In the genomic region with DNA sequence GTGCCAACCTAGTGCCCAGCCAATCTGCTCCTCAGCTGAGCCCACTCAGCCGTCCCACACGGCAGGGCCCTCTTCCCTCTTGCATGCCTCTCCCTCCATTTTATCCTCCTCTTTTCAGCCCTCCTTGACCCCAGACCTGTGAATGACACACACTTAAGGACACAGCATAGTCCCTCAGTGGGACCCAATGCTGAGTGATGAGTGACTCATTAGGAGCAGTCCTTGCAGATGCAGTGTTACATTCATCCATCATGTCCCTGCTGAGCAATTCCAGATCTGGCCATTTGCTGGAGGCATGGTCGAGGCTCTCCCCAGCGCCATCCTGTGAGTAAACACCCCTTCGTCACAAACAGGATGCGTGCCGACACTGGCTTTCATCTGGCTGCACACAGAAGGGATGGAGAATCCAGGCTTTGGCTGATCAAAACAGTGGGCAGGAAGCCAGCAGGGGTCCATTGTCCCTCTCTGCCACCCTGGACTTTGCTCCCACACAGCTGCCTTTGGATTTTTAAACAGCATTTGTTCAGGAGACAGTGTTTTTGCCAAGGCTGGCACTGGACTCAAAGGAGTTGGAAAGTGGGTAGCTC, we compare ENCODE assay signal across 1 cellular context.
TF ChIP-seq lines count a peak whose summit lies in the region.

No MANE protein-coding gene starts in this region.

TF ChIP-seq in H1, 55 proteins besides CTCF, POLR2A, EP300 and RAD21:
- TF ChIP-seq RBBP5 (IDR thresholded peaks at IDR 0.05; ENCODE audit: borderline replicate concordance, low read depth, low read length) (no peak), KDM1A (IDR thresholded peaks at IDR 0.05; ENCODE audit: borderline replicate concordance, low read length) (no peak), GTF2F1 (IDR thresholded peaks at IDR 0.05; ENCODE audit: borderline replicate concordance, low read depth, low read length) (no peak), PHF8 (conservative IDR thresholded peaks at IDR 0.05; ENCODE audit: low read depth, low read length) (no peak), HDAC6 (IDR thresholded peaks at IDR 0.05; ENCODE audit: low read depth, low read length) (no peak), JUN (IDR thresholded peaks at IDR 0.05; ENCODE audit: low read depth, low read length) (no peak), BCL11A (IDR thresholded peaks at IDR 0.05; ENCODE audit: low read depth in 2 of 2, low read length in 2 of 2) (no peak), NANOG (IDR thresholded peaks at IDR 0.05; ENCODE audit: insufficient read depth, low read depth, low read length, poor library complexity, severe bottlenecking) (no peak), BACH1 (IDR thresholded peaks at IDR 0.05; ENCODE audit: low read length) (no peak), SIX5 (IDR thresholded peaks at IDR 0.05; ENCODE audit: low read depth, low read length) (no peak), RNF2 (IDR thresholded peaks at IDR 0.05; ENCODE audit: borderline replicate concordance, low read depth, low read length, missing control alignments, poor library complexity, severe bottlenecking) (no peak), SUZ12 (IDR thresholded peaks at IDR 0.05; ENCODE audit: low read length) (no peak), CHD1 (IDR thresholded peaks at IDR 0.05; ENCODE audit: low read depth, low read length) (no peak), TEAD4 (IDR thresholded peaks at IDR 0.05; ENCODE audit: low read depth, low read length) (no peak), YY1 (IDR thresholded peaks at IDR 0.05; ENCODE audit: low read depth, low read length) (no peak), SIN3A (conservative IDR thresholded peaks at IDR 0.05 in 1 of 2, IDR thresholded peaks at IDR 0.05 in 1 of 2; ENCODE audit: low read depth in 1 of 2, low read length in 2 of 2) (no peak), CEBPB (IDR thresholded peaks at IDR 0.05; ENCODE audit: low read depth, low read length) (no peak), FOSL1 (IDR thresholded peaks at IDR 0.05; ENCODE audit: insufficient read depth, low read depth, low read length) (no peak), ZNF274 (IDR thresholded peaks at IDR 0.05; ENCODE audit: borderline replicate concordance, extremely low read depth, low read length) (no peak)
